Comparison of ENCODE assay signal across 10 cellular contexts in genomic region chr17:7405882-7406825, GRCh38. TPM values are rescaled to one million over a fixed set of nuclear protein-coding genes. Genes with fewer than 3 reads are reported as not detected.
DNase-seq lines count a peak whose midpoint lies in the region; ATAC-seq, FAIRE-seq and TF ChIP-seq lines count a peak whose summit lies in the region.
"Had no signal": no experiment of that assay in that cellular context is flagged by ENCODE, and none has a peak within 500 bp of the region (broad histone marks: within the 10 kb centered on the region; RNA-seq: fewer than 3 reads in every experiment).

No MANE protein-coding gene starts in this region.

- POLR2A ChIA-PET in activated naive CD8-positive, alpha-beta T cell treated with anti-CD3 and anti-CD28 coated beads, Interleukin-2, amount 10 ng/mL, durations not matched to agents 7 days and 5 days (lab: Charles Lee): interaction anchor here (1.1 kb wide), 1 partner anchor 22 kb away, joined by 3 read pairs; no protein-coding TSS in a partner anchor

- H3K4me3 ChIP-seq in kidney epithelial cell (ENCODE audit: low read depth, low read length): peak overlapping the region; percentile 72
- H3K4me3 ChIP-seq in thoracic aorta: peak overlapping the region; percentile 90

- peaks cover 18% of the 10 kb centered on the region in 2 donors for H3K4me1 ChIP-seq in thoracic aorta (ENCODE audit: control insufficient read depth in 1 of 2, low read depth in 2 of 2)

- H3K4me3 Mint-ChIP-seq in activated T-cell treated with anti-CD3 and anti-CD28 coated beads, Interleukin-2, amount 50 U/mL, for 72 hours: peak overlapping the region; percentile 65 to 73
- peak overlapping the region; percentile 56 for H3K4me3 Mint-ChIP-seq in activated naive CD8-positive, alpha-beta T cell treated with anti-CD3 and anti-CD28 coated beads, Interleukin-2, amount 10 ng/mL, durations not matched to agents 7 days and 5 days

- H3K9me3 ChIP-seq in thoracic aorta: no peaks in the 10 kb centered on the region

- H3K27ac Mint-ChIP-seq in activated T-cell treated with anti-CD3 and anti-CD28 coated beads, Interleukin-2, amount 50 U/mL, for 72 hours: peak overlapping the region; percentile 24
- H3K27ac Mint-ChIP-seq in activated naive CD8-positive, alpha-beta T cell treated with anti-CD3 and anti-CD28 coated beads, Interleukin-2, amount 10 ng/mL, durations not matched to agents 7 days and 5 days: peak overlapping the region; percentile 44

- H3K27me3 ChIP-seq in kidney epithelial cell (ENCODE audit: control insufficient read depth, insufficient read depth, low read length): no peaks in the 10 kb centered on the region
- H3K27me3 ChIP-seq in thoracic aorta (replicated peaks; ENCODE audit: insufficient read depth): no peaks in the 10 kb centered on the region

- DNase-seq in activated T-cell treated with anti-CD3 and anti-CD28 coated beads, Interleukin-2, amount 50 U/mL, for 72 hours: no peak
- DNase-seq in activated T-cell treated with anti-CD3 and anti-CD28 coated beads for 4 hours: no peak
- no peak for DNase-seq in activated naive CD8-positive, alpha-beta T cell treated with anti-CD3 and anti-CD28 coated beads, Interleukin-2, amount 10 ng/mL, durations not matched to agents 7 days and 5 days
- no peak for DNase-seq in kidney epithelial cell (ENCODE audit: low read depth)
- no peak for DNase-seq in thoracic aorta (ENCODE audit: low spot score)
- no peak for DNase-seq in NK-92 treated with Interleukin-12 subunit alpha and Interleukin-12 subunit beta, amount 100 ng/mL, for 24 hours (lab: John Stamatoyannopoulos, UW)
- no peak for DNase-seq in D721Med (ENCODE audit: insufficient read length, low spot score)
- DNase-seq: activated CD8-positive, alpha-beta memory T cell treated with anti-CD3 and anti-CD28 coated beads for 24 hours; midbrain had no signal

- H3K36me3 Mint-ChIP-seq in activated T-cell treated with anti-CD3 and anti-CD28 coated beads, Interleukin-2, amount 50 U/mL, for 72 hours (ENCODE audit: insufficient read depth in 2 of 2): peaks cover 0 to 1% of the 10 kb centered on the region in 2 donors
- no peaks in the 10 kb centered on the region for H3K36me3 Mint-ChIP-seq in activated naive CD8-positive, alpha-beta T cell treated with anti-CD3 and anti-CD28 coated beads, Interleukin-2, amount 10 ng/mL, durations not matched to agents 7 days and 5 days

- H3K36me3 ChIP-seq in kidney epithelial cell (ENCODE audit: control insufficient read depth, insufficient read depth, low read length): no peaks in the 10 kb centered on the region
- H3K36me3 ChIP-seq in thoracic aorta: no peaks in the 10 kb centered on the region

- H3K27ac ChIP-seq in thoracic aorta: peak overlapping the region; percentile 90 to 93

- FAIRE-seq in D721Med (lab: Jason Lieb, UNC): no peak

- ATAC-seq in activated T-cell treated with anti-CD3 and anti-CD28 coated beads, Interleukin-2, amount 50 U/mL, for 72 hours (replicated peaks in 1 of 2): no peak
- no peak for ATAC-seq in activated naive CD8-positive, alpha-beta T cell treated with anti-CD3 and anti-CD28 coated beads, Interleukin-2, amount 10 ng/mL, durations not matched to agents 7 days and 5 days (ENCODE audit: low read depth)
- ATAC-seq in thoracic aorta (ENCODE audit: insufficient number of reproducible peaks, low FRiP score, low read depth) (no peak), HG03196 (IDR thresholded peaks at IDR 0.05; ENCODE audit: unreplicated experiment) (no peak)

- H3K27me3 Mint-ChIP-seq in activated T-cell treated with anti-CD3 and anti-CD28 coated beads, Interleukin-2, amount 50 U/mL, for 72 hours (ENCODE audit: low read depth): peaks cover 6% of the 10 kb centered on the region
- peaks cover 11% of the 10 kb centered on the region for H3K27me3 Mint-ChIP-seq in activated naive CD8-positive, alpha-beta T cell treated with anti-CD3 and anti-CD28 coated beads, Interleukin-2, amount 10 ng/mL, durations not matched to agents 7 days and 5 days

- no peak for TF ChIP-seq CTCF in kidney epithelial cell (IDR thresholded peaks at IDR 0.05; ENCODE audit: insufficient read depth, low read length, poor library complexity, severe bottlenecking)
- TF ChIP-seq CTCF in thoracic aorta (IDR thresholded peaks at IDR 0.05): no peak
- TF ChIP-seq CTCF in D721Med (IDR thresholded peaks at IDR 0.05; ENCODE audit: insufficient read depth, missing control alignments): no peak

- H3K4me1 Mint-ChIP-seq in activated T-cell treated with anti-CD3 and anti-CD28 coated beads, Interleukin-2, amount 50 U/mL, for 72 hours (ENCODE audit: low read depth): peaks cover 17% of the 10 kb centered on the region
- H3K4me1 Mint-ChIP-seq in activated naive CD8-positive, alpha-beta T cell treated with anti-CD3 and anti-CD28 coated beads, Interleukin-2, amount 10 ng/mL, durations not matched to agents 7 days and 5 days: peaks cover 14% of the 10 kb centered on the region

- no peaks in the 10 kb centered on the region for H3K9me3 Mint-ChIP-seq in activated T-cell treated with anti-CD3 and anti-CD28 coated beads, Interleukin-2, amount 50 U/mL, for 72 hours
- H3K9me3 Mint-ChIP-seq in activated naive CD8-positive, alpha-beta T cell treated with anti-CD3 and anti-CD28 coated beads, Interleukin-2, amount 10 ng/mL, durations not matched to agents 7 days and 5 days: no peaks in the 10 kb centered on the region

RNA-seq across cellular contexts. Expression of gene NLGN2, which starts 1.5 kb away (rescaled TPM):
- 10 to 100 TPM; 17.4 to 19.8 TPM for total RNA-seq in activated T-cell treated with anti-CD3 and anti-CD28 coated beads, Interleukin-2, amount 50 U/mL, for 72 hours
- 1 to 10 TPM; 8.0 to 8.7 TPM for total RNA-seq in activated naive CD8-positive, alpha-beta T cell treated with anti-CD3 and anti-CD28 coated beads, Interleukin-2, amount 10 ng/mL, durations not matched to agents 7 days and 5 days
- total RNA-seq in kidney epithelial cell (8.3 and 8.4 TPM in 2 replicates), thoracic aorta (10 to 100 TPM in 1 of 2 donors, 1 to 10 TPM in 1; 9.2 to 20.8 TPM)

RNA-seq across cellular contexts. Expression of gene TMEM256, which starts 2.3 kb away (rescaled TPM):
- total RNA-seq in activated T-cell treated with anti-CD3 and anti-CD28 coated beads, Interleukin-2, amount 50 U/mL, for 72 hours: 10 to 100 TPM; 64.8 to 88.2 TPM
- total RNA-seq in activated naive CD8-positive, alpha-beta T cell treated with anti-CD3 and anti-CD28 coated beads, Interleukin-2, amount 10 ng/mL, durations not matched to agents 7 days and 5 days: 10 to 100 TPM; 52.9 to 55.6 TPM
- 66.9 and 77.1 TPM in 2 replicates for total RNA-seq in kidney epithelial cell
- total RNA-seq in thoracic aorta: 10 to 100 TPM; 27.9 to 88.9 TPM

RNA-seq across cellular contexts. Expression of gene PLSCR3, which starts 11.8 kb away (rescaled TPM):
- 10 to 100 TPM; 60.5 to 62.6 TPM for total RNA-seq in activated T-cell treated with anti-CD3 and anti-CD28 coated beads, Interleukin-2, amount 50 U/mL, for 72 hours
- total RNA-seq in activated naive CD8-positive, alpha-beta T cell treated with anti-CD3 and anti-CD28 coated beads, Interleukin-2, amount 10 ng/mL, durations not matched to agents 7 days and 5 days: 10 to 100 TPM; 79.3 to 82.1 TPM
- total RNA-seq in kidney epithelial cell (61.8 and 74.7 TPM in 2 replicates), thoracic aorta (10 to 100 TPM; 31.0 to 49.4 TPM)

RNA-seq across cellular contexts. Expression of gene SPEM1, which starts 14.0 kb away (rescaled TPM):
- under 1 TPM; 0.58 to 0.67 TPM for total RNA-seq in activated T-cell treated with anti-CD3 and anti-CD28 coated beads, Interleukin-2, amount 50 U/mL, for 72 hours
- total RNA-seq in activated naive CD8-positive, alpha-beta T cell treated with anti-CD3 and anti-CD28 coated beads, Interleukin-2, amount 10 ng/mL, durations not matched to agents 7 days and 5 days: not detected
- total RNA-seq in kidney epithelial cell (not detected in 2 replicates), thoracic aorta (not detected)

RNA-seq across cellular contexts. Expression of gene SPEM2, which starts 19.3 kb away (rescaled TPM):
- not detected for total RNA-seq in activated T-cell treated with anti-CD3 and anti-CD28 coated beads, Interleukin-2, amount 50 U/mL, for 72 hours
- total RNA-seq in activated naive CD8-positive, alpha-beta T cell treated with anti-CD3 and anti-CD28 coated beads, Interleukin-2, amount 10 ng/mL, durations not matched to agents 7 days and 5 days: not detected
- not detected in 2 replicates for total RNA-seq in kidney epithelial cell
- total RNA-seq in thoracic aorta: not detected
